In genomic region chr15:100291106-100291505, GRCh38 we compare ENCODE assay signal across 21 cellular contexts. TPM values are rescaled to one million over a fixed set of nuclear protein-coding genes. Genes with fewer than 3 reads are reported as not detected.
DNase-seq lines count a peak whose midpoint lies in the region; ATAC-seq, FAIRE-seq and TF ChIP-seq lines count a peak whose summit lies in the region.
"Had no signal": no experiment of that assay in that cellular context is flagged by ENCODE, and none has a peak within 500 bp of the region (broad histone marks: within the 10 kb centered on the region; RNA-seq: fewer than 3 reads in every experiment).

No MANE protein-coding gene starts in this region.

- H3K27me3 Mint-ChIP-seq in MCF 10A (ENCODE audit: insufficient read depth, unreplicated experiment) = no peaks in the 10 kb centered on the region
- H3K27me3 Mint-ChIP-seq in T-cell = no peaks in the 10 kb centered on the region
- H3K27me3 Mint-ChIP-seq in activated naive CD8-positive, alpha-beta T cell treated with anti-CD3 and anti-CD28 coated beads for 36 hours = no peaks in the 10 kb centered on the region

- H3K9me3 Mint-ChIP-seq in MCF 10A (ENCODE audit: unreplicated experiment) = peaks cover 7% of the 10 kb centered on the region
- peaks cover 8 to 13% (median 11%) of the 10 kb centered on the region in 3 donors for H3K9me3 Mint-ChIP-seq in T-cell
- H3K9me3 Mint-ChIP-seq in activated naive CD8-positive, alpha-beta T cell treated with anti-CD3 and anti-CD28 coated beads for 36 hours = peaks cover 15% of the 10 kb centered on the region

- H3K4me3 Mint-ChIP-seq in MCF 10A (ENCODE audit: unreplicated experiment) (no peak overlapping the region), T-cell (no peak overlapping the region)
- no peak overlapping the region for H3K4me3 Mint-ChIP-seq in activated naive CD8-positive, alpha-beta T cell treated with anti-CD3 and anti-CD28 coated beads for 36 hours
- H3K4me3 Mint-ChIP-seq: brain, CD14-positive monocyte had no signal

- H3K9me3 ChIP-seq in breast epithelium = no peaks in the 10 kb centered on the region
- H3K9me3 ChIP-seq: esophagus squamous epithelium, transverse colon had no signal

- H3K4me1 Mint-ChIP-seq in MCF 10A (ENCODE audit: insufficient read depth, unreplicated experiment) (peaks cover 11% of the 10 kb centered on the region), T-cell (peaks cover 15 to 20% (median 18%) of the 10 kb centered on the region in 3 donors)
- no peaks in the 10 kb centered on the region for H3K4me1 Mint-ChIP-seq in activated naive CD8-positive, alpha-beta T cell treated with anti-CD3 and anti-CD28 coated beads for 36 hours
- H3K4me1 Mint-ChIP-seq: brain, CD14-positive monocyte had no signal

- FAIRE-seq in GM12892 (lab: Jason Lieb, UNC) = no peak

- intact Hi-C loops in MCF 10A (cut with micrococcal nuclease) = no loop called here
- intact Hi-C loops in breast epithelium (cut with DNase I; ENCODE audit: low total_unique reads) = no loop called here

- no TSS peak for BruUV-seq in MCF 10A (replicated peaks; lab: Mats Ljungman, UMichigan)

- H3K27ac Mint-ChIP-seq in MCF 10A (ENCODE audit: low read depth, unreplicated experiment) (peak overlapping the region; percentile 61), T-cell (peak overlapping the region; percentile 1 to 57)
- no peak overlapping the region for H3K27ac Mint-ChIP-seq in activated naive CD8-positive, alpha-beta T cell treated with anti-CD3 and anti-CD28 coated beads for 36 hours
- H3K27ac Mint-ChIP-seq: brain, CD14-positive monocyte had no signal

- H3K36me3 Mint-ChIP-seq in MCF 10A (ENCODE audit: insufficient read depth, unreplicated experiment) (peaks cover 6% of the 10 kb centered on the region), T-cell (peaks cover 39% of the 10 kb centered on the region)
- peaks cover 7% of the 10 kb centered on the region for H3K36me3 Mint-ChIP-seq in activated naive CD8-positive, alpha-beta T cell treated with anti-CD3 and anti-CD28 coated beads for 36 hours
- H3K36me3 Mint-ChIP-seq: CD14-positive monocyte had no signal

- CTCF ChIA-PET in MCF 10A (lab: Yijun Ruan, JAX) (no interaction called here), T-cell (lab: Charles Lee) (no interaction called here)

- no peaks in the 10 kb centered on the region for H3K36me3 ChIP-seq in breast epithelium
- H3K36me3 ChIP-seq: esophagus squamous epithelium, transverse colon had no signal

- POLR2A ChIA-PET in MCF 10A (lab: Yijun Ruan, JAX) (interaction anchor here (0.7 kb wide), 1 partner anchor 1758 kb away, joined by 4 read pairs; no protein-coding TSS in a partner anchor), T-cell (lab: Charles Lee) (no interaction called here)

- H3K4me3 ChIP-seq in breast epithelium = no peak overlapping the region
- H3K4me3 ChIP-seq in fibroblast of villous mesenchyme (ENCODE audit: low read depth, low read length) = no peak overlapping the region
- H3K4me3 ChIP-seq: dorsolateral prefrontal cortex, esophagus squamous epithelium, PC-9, transverse colon had no signal

- no peaks in the 10 kb centered on the region for H3K4me1 ChIP-seq in breast epithelium
- H3K4me1 ChIP-seq: esophagus squamous epithelium, transverse colon had no signal

- no peak overlapping the region for H3K27ac ChIP-seq in breast epithelium
- H3K27ac ChIP-seq: dorsolateral prefrontal cortex, esophagus squamous epithelium, PC-9, transverse colon had no signal

- ATAC-seq in T-cell (replicated peaks in 1 of 4) = no peak

- TF ChIP-seq CTCF in MCF 10A (IDR thresholded peaks at IDR 0.05; ENCODE audit: unreplicated experiment) = no peak
- no peak for TF ChIP-seq CTCF in breast epithelium (IDR thresholded peaks at IDR 0.05)
- no peak for TF ChIP-seq CTCF in fibroblast of villous mesenchyme (IDR thresholded peaks at IDR 0.05; ENCODE audit: insufficient read depth, low read depth, low read length)

- no peaks in the 10 kb centered on the region for H3K27me3 ChIP-seq in breast epithelium
- H3K27me3 ChIP-seq: dorsolateral prefrontal cortex, esophagus squamous epithelium, transverse colon had no signal

- TF ChIP-seq POLR2A in breast epithelium (IDR thresholded peaks at IDR 0.05) (no peak), GM12892 (IDR thresholded peaks at IDR 0.05; ENCODE audit: low read depth, low read length) (no peak)

- peak; percentile 29 for DNase-seq in MCF 10A (ENCODE audit: unreplicated experiment)
- DNase-seq in breast epithelium (ENCODE audit: low spot score in 2 of 2) = no peak
- DNase-seq in T-cell = no peak
- DNase-seq in fibroblast of villous mesenchyme (ENCODE audit: low read depth) = peak; percentile 12
- no peak for DNase-seq in GM12892 (ENCODE audit: insufficient read length)
- DNase-seq in activated naive CD8-positive, alpha-beta T cell treated with anti-CD3 and anti-CD28 coated beads for 36 hours = no peak
- DNase-seq in GM03348 (ENCODE audit: low spot score) = no peak
- DNase-seq in NOMO-1 (lab: John Stamatoyannopoulos, UW; ENCODE audit: unreplicated experiment in 2 of 2) = no peak
- DNase-seq: activated CD4-positive, alpha-beta T cell treated with anti-CD3 and anti-CD28 coated beads, Interleukin-2, amount 50 U/mL, for 1 hour; activated naive CD4-positive, alpha-beta T cell; DMS53; dorsolateral prefrontal cortex; esophagus squamous epithelium; NCI-H1930; NCI-H524; stimulated activated CD4-positive, alpha-beta T cell treated with anti-CD3 and anti-CD28 coated beads, Interleukin-15, amount 100 ng/mL, for 24 hours; stimulated activated naive CD4-positive, alpha-beta T cell treated with Interleukin-2 at 50 U/mL for 16 hours; transverse colon had no signal

RNA-seq across cellular contexts. Expression of gene ADAMTS17, which starts 50.7 kb away (rescaled TPM):
- total RNA-seq in MCF 10A (2022) (4.0 and 7.7 TPM in 2 replicates), breast epithelium (1 to 10 TPM; 5.1 to 8.0 (median 5.9) TPM), T-cell (10 to 100 TPM in 4 of 5 donors, 1 to 10 TPM in 1; 8.9 to 17.8 (median 11.6) TPM), fibroblast of villous mesenchyme (under 0.01 and 0.32 TPM in 2 replicates)
- polyA plus RNA-seq in GM12892 (2012; ENCODE audit: missing spikeins) = 0.34 TPM
- total RNA-seq in activated naive CD8-positive, alpha-beta T cell treated with anti-CD3 and anti-CD28 coated beads for 36 hours = 1 to 10 TPM; 2.5 to 3.6 TPM

Comparison
In these comparisons a context has a peak if more than half of its experiments do, and no peak if none do; other contexts are left out.
1. DNase-seq: peak in MCF 10A (single experiment) and fibroblast of villous mesenchyme (single experiment); none in breast epithelium (0 of 2), T-cell (0 of 34), GM12892 (single experiment), activated naive CD8-positive, alpha-beta T cell treated with anti-CD3 and anti-CD28 coated beads for 36 hours (single experiment), GM03348 (single experiment) and NOMO-1 (0 of 2).